ENCODE assay signal across 26 cellular contexts in genomic region chr2:64287321-64287720, GRCh38.
DNase-seq lines count a peak whose midpoint lies in the region; ATAC-seq, FAIRE-seq and TF ChIP-seq lines count a peak whose summit lies in the region.
"Had no signal": no experiment of that assay in that cellular context is flagged by ENCODE, and none has a peak within 500 bp of the region (broad histone marks: within the 10 kb centered on the region; RNA-seq: fewer than 3 reads in every experiment).

No MANE protein-coding gene starts in this region.

- intact Hi-C loops in uterus (cut with DNase I; ENCODE audit: low total_unique reads) = no loop called here

- no peaks in the 10 kb centered on the region for H3K27me3 ChIP-seq in uterus
- H3K27me3 ChIP-seq: BE2C had no signal

- H3K27ac ChIP-seq in uterus = peak overlapping the region; percentile 41 to 62

- H3K9me3 ChIP-seq in uterus = no peaks in the 10 kb centered on the region
- H3K9me3 ChIP-seq: BE2C had no signal

- peak; percentile 83 for DNase-seq in left kidney (ENCODE audit: low read depth, low spot score)
- no peak for DNase-seq in uterus
- DNase-seq in left lobe of liver (ENCODE audit: low spot score) = no peak
- DNase-seq in NCI-H2196 treated with DMSO at 0.1 percent for 48 hours (lab: John Stamatoyannopoulos, UW; ENCODE audit: unreplicated experiment) = no peak
- DNase-seq: ACHN; BE2C; C1 segment of cervical spinal cord; CD4-positive, CD25-positive, alpha-beta regulatory T cell; CD8-positive, alpha-beta memory T cell; COR-L47; DMS 273 treated with DMSO at 0.1 percent for 48 hours; DMS53; DND-41; EL; GOT3; H7; HFFc6; IMR-90 had no signal

- H3K36me3 ChIP-seq in uterus = no peaks in the 10 kb centered on the region
- H3K36me3 ChIP-seq: BE2C had no signal

- H3K27me3 Mint-ChIP-seq in nephron (ENCODE audit: low read depth) = no peaks in the 10 kb centered on the region
- H3K27me3 Mint-ChIP-seq: CD4-positive, CD25-positive, alpha-beta regulatory T cell had no signal

- no peak overlapping the region for H3K4me3 ChIP-seq in uterus
- H3K4me3 ChIP-seq: GM12878 had no signal

- no peak for TF ChIP-seq POLR2A in uterus (IDR thresholded peaks at IDR 0.05)

- no peak for TF ChIP-seq CTCF in nephron (IDR thresholded peaks at IDR 0.05; ENCODE audit: unreplicated experiment in 3 of 3)
- no peak for TF ChIP-seq CTCF in uterus (IDR thresholded peaks at IDR 0.05)

- peak overlapping the region in 1 of 3 experiments; percentile 29 for H3K4me3 Mint-ChIP-seq in nephron
- H3K4me3 Mint-ChIP-seq: CD4-positive, CD25-positive, alpha-beta regulatory T cell; HFFc6 had no signal

- peak; percentile 96 for FAIRE-seq in endometrium (lab: Jason Lieb, UNC)
- FAIRE-seq: A204.1, GM12878, HTR-8/SVneo had no signal

- H3K9me3 Mint-ChIP-seq in nephron = no peaks in the 10 kb centered on the region
- H3K9me3 Mint-ChIP-seq: HFFc6 had no signal

- peak overlapping the region; percentile 88 to 97 (median 95) for H3K27ac Mint-ChIP-seq in nephron

- H3K36me3 Mint-ChIP-seq in nephron (ENCODE audit: low read depth) = no peaks in the 10 kb centered on the region
- H3K36me3 Mint-ChIP-seq: CD8-positive, alpha-beta memory T cell had no signal

- ATAC-seq in left lobe of liver (no peak), GM21381 (IDR thresholded peaks at IDR 0.05; ENCODE audit: unreplicated experiment) (no peak), HG02571 (IDR thresholded peaks at IDR 0.05; ENCODE audit: unreplicated experiment) (no peak)
- ATAC-seq: GM12878, HCT116 had no signal

- H3K4me1 Mint-ChIP-seq in nephron = peaks cover 27% of the 10 kb centered on the region
- H3K4me1 Mint-ChIP-seq: CD8-positive, alpha-beta memory T cell had no signal

- peaks cover 11 to 20% of the 10 kb centered on the region in 2 donors for H3K4me1 ChIP-seq in uterus
- H3K4me1 ChIP-seq: BE2C had no signal
